Comparison of ENCODE assay signal across 17 cellular contexts in genomic region chr4:133464311-133464710, GRCh38.
DNase-seq lines count a peak whose midpoint lies in the region; TF ChIP-seq lines count a peak whose summit lies in the region.
"Had no signal": no experiment of that assay in that cellular context is flagged by ENCODE, and none has a peak within 500 bp of the region (broad histone marks: within the 10 kb centered on the region; RNA-seq: fewer than 3 reads in every experiment).

No MANE protein-coding gene starts in this region.

- peaks cover 10% of the 10 kb centered on the region; the same call in 1 of the 2 replicates for H3K4me1 Mint-ChIP-seq in HFFc6 (ENCODE audit: low read depth)

- H3K9ac ChIP-seq in smooth muscle cell (ENCODE audit: low read depth), result no peak overlapping the region

- H4K20me1 ChIP-seq in smooth muscle cell (ENCODE audit: low read depth), result no peaks in the 10 kb centered on the region

- no peaks in the 10 kb centered on the region for H3K27me3 ChIP-seq in smooth muscle cell (ENCODE audit: low read depth)
- H3K27me3 ChIP-seq: Peyer's patch had no signal

- no peak overlapping the region for H3K4me2 ChIP-seq in smooth muscle cell

- no peaks in the 10 kb centered on the region for H3K79me2 ChIP-seq in smooth muscle cell (ENCODE audit: low read depth)

- H3K27ac ChIP-seq in smooth muscle cell (ENCODE audit: low read depth), result no peak overlapping the region
- H3K27ac ChIP-seq: Peyer's patch had no signal

- H3K36me3 ChIP-seq in smooth muscle cell (ENCODE audit: low read depth), result no peaks in the 10 kb centered on the region
- H3K36me3 ChIP-seq: Peyer's patch had no signal

- peak overlapping the region; percentile 51 for H2AFZ ChIP-seq in smooth muscle cell (ENCODE audit: low read depth)

- 95% methylated on average over 4 of the region's 4 CpGs for WGBS in smooth muscle cell (ENCODE audit: low lambda C conversion rate)

- no peaks in the 10 kb centered on the region for H3K9me3 ChIP-seq in smooth muscle cell (replicated peaks; ENCODE audit: low read depth)
- H3K9me3 ChIP-seq: Peyer's patch had no signal

- no peaks in the 10 kb centered on the region for H3F3A ChIP-seq in smooth muscle cell (ENCODE audit: low read depth)

- no peaks in the 10 kb centered on the region; the same call in 1 of the 2 replicates for H3K9me3 Mint-ChIP-seq in HFFc6

- no peak overlapping the region for H3K4me3 Mint-ChIP-seq in HFFc6

- no peak overlapping the region for H3K4me3 ChIP-seq in epithelial cell of esophagus (ENCODE audit: low read length)
- H3K4me3 ChIP-seq in smooth muscle cell, result no peak overlapping the region
- H3K4me3 ChIP-seq: Peyer's patch had no signal

- DNase-seq in HFFc6 (peak; percentile 27), RKO (ENCODE audit: low spot score) (peak; percentile 25), epithelial cell of esophagus (ENCODE audit: low read depth) (peak; percentile 72), smooth muscle cell (lab: John Stamatoyannopoulos, UW; ENCODE audit: unreplicated experiment) (no peak), NCI-H2227 treated with DMSO at 0.1 percent for 48 hours (lab: John Stamatoyannopoulos, UW) (no peak), germinal center (ENCODE audit: low spot score) (no peak), DMS79 treated with DMSO at 0.1 percent for 48 hours (lab: John Stamatoyannopoulos, UW) (no peak)
- DNase-seq: ACHN, C1 segment of cervical spinal cord, DMS79, GOT3, KG1, NCI-H1436 treated with DMSO at 0.1 percent for 48 hours, NCI-H2029 treated with DMSO at 0.1 percent for 48 hours, NCI-H2171, Peyer's patch, SW 1271 had no signal

- H3K36me3 Mint-ChIP-seq in HFFc6 (ENCODE audit: low read depth), result no peaks in the 10 kb centered on the region

- H3K27me3 Mint-ChIP-seq in HFFc6 (ENCODE audit: insufficient read depth), result no peaks in the 10 kb centered on the region

- H3K27ac Mint-ChIP-seq in HFFc6, result no peak overlapping the region

- TF ChIP-seq CTCF in HFFc6 (IDR thresholded peaks at IDR 0.05), result no peak
- TF ChIP-seq CTCF in epithelial cell of esophagus (IDR thresholded peaks at IDR 0.05; ENCODE audit: insufficient read depth, low read depth, low read length, missing control alignments), result no peak
- TF ChIP-seq CTCF in smooth muscle cell (IDR thresholded peaks at IDR 0.05; ENCODE audit: borderline replicate concordance, insufficient read depth, poor library complexity, severe bottlenecking), result no peak

- H3K4me1 ChIP-seq in smooth muscle cell (ENCODE audit: low read depth), result no peaks in the 10 kb centered on the region
- H3K4me1 ChIP-seq: Peyer's patch had no signal

Comparison
In these comparisons a context has a peak if more than half of its experiments do, and no peak if none do; other contexts are left out.
1. DNase-seq: peak in HFFc6 (single experiment), RKO (single experiment) and epithelial cell of esophagus (single experiment); none in smooth muscle cell (single experiment), NCI-H2227 treated with DMSO at 0.1 percent for 48 hours (single experiment), germinal center (single experiment) and DMS79 treated with DMSO at 0.1 percent for 48 hours (single experiment).